ENCODE assay signal across 20 cellular contexts in genomic region chr9:137279741-137280477, GRCh38. TPM values are rescaled to one million over a fixed set of nuclear protein-coding genes. Genes with fewer than 3 reads are reported as not detected.
DNase-seq lines count a peak whose midpoint lies in the region; ATAC-seq and TF ChIP-seq lines count a peak whose summit lies in the region.
"Had no signal": no experiment of that assay in that cellular context is flagged by ENCODE, and none has a peak within 500 bp of the region (broad histone marks: within the 10 kb centered on the region; RNA-seq: fewer than 3 reads in every experiment).

No MANE protein-coding gene starts in this region.

- H3K36me3 Mint-ChIP-seq in Caco-2 (ENCODE audit: insufficient read depth, unreplicated experiment), result peaks cover 23% of the 10 kb centered on the region
- H3K36me3 Mint-ChIP-seq: T-cell, WTC11 had no signal

- H3K4me1 ChIP-seq in HEK293 (ENCODE audit: control insufficient read depth, insufficient read depth, low read length) (0 out of 2 replicates have a peak, but pooled peaks cover 4% of the 10 kb centered on the region), ovary (ENCODE audit: insufficient read depth) (peaks cover 12% of the 10 kb centered on the region), Caco-2 (no peaks in the 10 kb centered on the region)

- TF ChIP-seq POLR2A in ovary (IDR thresholded peaks at IDR 0.05), result no peak

- no peaks in the 10 kb centered on the region for H3K9me3 Mint-ChIP-seq in Caco-2 (ENCODE audit: unreplicated experiment)
- H3K9me3 Mint-ChIP-seq: activated T-helper 17 cell treated with anti-CD3 and anti-CD28 coated beads, Interleukin-2, amount 50 U/mL, for 72 hours; stimulated activated effector memory CD8-positive, alpha-beta T cell treated with anti-CD3 and anti-CD28 coated beads, Interleukin-12 subunit alpha, Interleukin-12 subunit beta, amount 100 ng/mL, for 72 hours; T-cell; WTC11 had no signal

- no peak for TF ChIP-seq EP300 in ovary (IDR thresholded peaks at IDR 0.05)

- POLR2A ChIA-PET in HEK293 (lab: Yijun Ruan, JAX), result interaction anchor here (0.7 kb wide), 2 partner anchors 13 to 15 kb away, joined by 3 read pairs; no protein-coding TSS in a partner anchor
- POLR2A ChIA-PET in Caco-2 (lab: Charles Lee), result interaction anchor here (0.7 kb wide), 1 partner anchor 23 kb away, joined by 4 read pairs; no protein-coding TSS in a partner anchor

- no peak for TF ChIP-seq CTCF in HEK293 (tag by site-specific recombination; IDR thresholded peaks at IDR 0.05)
- TF ChIP-seq CTCF in coronary artery (IDR thresholded peaks at IDR 0.05), result no peak
- TF ChIP-seq CTCF in ovary (IDR thresholded peaks at IDR 0.05), result no peak
- TF ChIP-seq CTCF in Caco-2 (IDR thresholded peaks at IDR 0.05; ENCODE audit: insufficient read depth in 1 of 2, low read depth in 1 of 2, low read length in 1 of 2, severe bottlenecking in 1 of 2, unreplicated experiment in 1 of 2), result no peak

- CTCF ChIA-PET in HEK293 (lab: Yijun Ruan, JAX) (interaction anchor here (0.6 to 1.4 kb wide), 2 partner anchors 43 to 50 kb away, joined by 3 to 5 read pairs; no protein-coding TSS in a partner anchor), Caco-2 (lab: Charles Lee) (interaction anchor here (0.6 kb wide), 1 partner anchor 308 kb away, joined by 3 read pairs; no protein-coding TSS in a partner anchor)

- intact Hi-C loops in ovary (cut with DNase I), result no loop called here
- intact Hi-C loops in Caco-2 (cut with micrococcal nuclease; ENCODE audit: unreplicated experiment), result no loop called here

- no peak overlapping the region for H3K4me3 Mint-ChIP-seq in Caco-2 (ENCODE audit: unreplicated experiment)
- H3K4me3 Mint-ChIP-seq: activated T-helper 17 cell treated with anti-CD3 and anti-CD28 coated beads, Interleukin-2, amount 50 U/mL, for 72 hours; stimulated activated effector memory CD8-positive, alpha-beta T cell treated with anti-CD3 and anti-CD28 coated beads, Interleukin-12 subunit alpha, Interleukin-12 subunit beta, amount 100 ng/mL, for 72 hours; T-cell had no signal

- peak; percentile 70 for DNase-seq in coronary artery (ENCODE audit: low spot score)
- DNase-seq in ovary, result peak in 3 of 5 donors; percentile 18 to 42 (median 32)
- no peak for DNase-seq in left lobe of liver (ENCODE audit: low spot score)
- no peak for DNase-seq in NCI-H526 treated with DMSO at 0.1 percent for 48 hours (lab: John Stamatoyannopoulos, UW)
- DNase-seq in Caco-2, result no peak
- DNase-seq: AML-193, amniotic stem cell, DMS 273 treated with DMSO at 0.1 percent for 48 hours, left colon, NCI-H2227 treated with DMSO at 0.1 percent for 48 hours, T-cell, thyroid gland had no signal

- BruUV-seq in Caco-2 (replicated peaks; lab: Mats Ljungman, UMichigan), result no TSS peak

- no peaks in the 10 kb centered on the region for H3K4me1 Mint-ChIP-seq in Caco-2 (ENCODE audit: low read depth, unreplicated experiment)

- H3K4me3 ChIP-seq in HEK293 (ENCODE audit: low read depth, low read length) (no peak overlapping the region), coronary artery (no peak overlapping the region), ovary (no peak overlapping the region), Caco-2 (ENCODE audit: low read depth, low read length) (no peak overlapping the region)
- H3K4me3 ChIP-seq: thyroid gland had no signal

- H3K27me3 ChIP-seq in ovary (no peaks in the 10 kb centered on the region), Caco-2 (replicated peaks; ENCODE audit: control insufficient read depth, insufficient read depth, low read length) (no peaks in the 10 kb centered on the region)
- H3K27me3 ChIP-seq: thyroid gland had no signal

- ATAC-seq in left lobe of liver, result no peak
- ATAC-seq: activated T-helper 17 cell treated with anti-CD3 and anti-CD28 coated beads, Interleukin-2, amount 50 U/mL, for 72 hours; left colon; stimulated activated effector memory CD8-positive, alpha-beta T cell treated with anti-CD3 and anti-CD28 coated beads, Interleukin-12 subunit alpha, Interleukin-12 subunit beta, amount 100 ng/mL, for 72 hours had no signal

- H3K27ac ChIP-seq in HEK293 (ENCODE audit: extremely low read depth, low read depth, low read length), result no peak overlapping the region
- no peak overlapping the region for H3K27ac ChIP-seq in coronary artery
- no peak overlapping the region for H3K27ac ChIP-seq in ovary
- H3K27ac ChIP-seq: thyroid gland had no signal

- no peaks in the 10 kb centered on the region for H3K27me3 Mint-ChIP-seq in Caco-2 (ENCODE audit: insufficient read depth, unreplicated experiment)
- H3K27me3 Mint-ChIP-seq: activated T-helper 17 cell treated with anti-CD3 and anti-CD28 coated beads, Interleukin-2, amount 50 U/mL, for 72 hours had no signal

- no peaks in the 10 kb centered on the region for H3K9me3 ChIP-seq in HEK293 (ENCODE audit: control insufficient read depth, insufficient read depth, low read depth, low read length)
- no peaks in the 10 kb centered on the region for H3K9me3 ChIP-seq in ovary
- 0 out of 2 replicates have a peak, but pooled peaks cover 6% of the 10 kb centered on the region for H3K9me3 ChIP-seq in Caco-2
- H3K9me3 ChIP-seq: thyroid gland had no signal

- H3K36me3 ChIP-seq in HEK293 (ENCODE audit: control insufficient read depth in 2 of 2, insufficient read depth in 1 of 2, low read length in 2 of 2) (peaks cover 0 to 7% of the 10 kb centered on the region in 2 experiments; a peak in 1 of 3 replicates), ovary (no peaks in the 10 kb centered on the region), Caco-2 (ENCODE audit: control insufficient read depth, insufficient read depth, low read length) (no peaks in the 10 kb centered on the region; the same call in 1 of the 2 replicates)
- H3K36me3 ChIP-seq: thyroid gland had no signal

- no peak overlapping the region for H3K27ac Mint-ChIP-seq in Caco-2 (ENCODE audit: unreplicated experiment)
- H3K27ac Mint-ChIP-seq: activated T-helper 17 cell treated with anti-CD3 and anti-CD28 coated beads, Interleukin-2, amount 50 U/mL, for 72 hours; stimulated activated effector memory CD8-positive, alpha-beta T cell treated with anti-CD3 and anti-CD28 coated beads, Interleukin-12 subunit alpha, Interleukin-12 subunit beta, amount 100 ng/mL, for 72 hours; T-cell; WTC11 had no signal

- 89 to 91% (median 90%) methylated on average over 37 to 41 of the region's 41 CpGs for WGBS in ovary, 3 donors

TF ChIP-seq in HEK293, 187 proteins besides CTCF, POLR2A, EP300 and RAD21:
- TF ChIP-seq ZNF311 (tag by site-specific recombination; IDR thresholded peaks at IDR 0.05; ENCODE audit: borderline replicate concordance) (no peak), ZNF600 (tag by site-specific recombination; IDR thresholded peaks at IDR 0.05) (0 out of 2 replicates have a peak, but pooled peaks have one; percentile 51), ZNF335 (tag by site-specific recombination; conservative IDR thresholded peaks at IDR 0.05) (no peak)

RNA-seq across cellular contexts. Expression of gene TOR4A, which starts 2.4 kb away (rescaled TPM):
- total RNA-seq in ovary (10 to 100 TPM in 4 of 7 donors, 1 to 10 TPM in 3; 6.4 to 16.3 (median 11.2) TPM), left lobe of liver (3.6 TPM), Caco-2 (2022) (1.8 and 1.9 TPM in 2 replicates)
- polyA plus RNA-seq in ovary, result 1 to 10 TPM in 1 of 2 donors, under 1 TPM in 1; 0.85 to 5.3 TPM

RNA-seq across cellular contexts. Expression of gene NRARP, which starts 22.2 kb away (rescaled TPM):
- total RNA-seq in ovary (10 to 100 TPM in 1 of 7 donors, 1 to 10 TPM in 6; 1.3 to 13.8 (median 4.6) TPM), left lobe of liver (1.3 TPM), Caco-2 (2022) (22.1 and 24.7 TPM in 2 replicates)
- 1 to 10 TPM; 2.6 to 3.4 TPM for polyA plus RNA-seq in ovary
- total RNA-seq: LHCN-M2 had no signal

RNA-seq across cellular contexts. Expression of gene NELFB, which starts 24.8 kb away (rescaled TPM):
- 10 to 100 TPM; 20.3 to 56.6 (median 44.5) TPM for total RNA-seq in ovary
- 10 to 100 TPM; 10.9 to 50.8 TPM for polyA plus RNA-seq in ovary
- total RNA-seq in left lobe of liver, result 22.2 TPM
- total RNA-seq in Caco-2 (2022), result 79.1 and 79.8 TPM in 2 replicates

RNA-seq across cellular contexts. Expression of gene STPG3, which starts 28.8 kb away (rescaled TPM):
- total RNA-seq in ovary, result not detected
- not detected for polyA plus RNA-seq in ovary
- total RNA-seq in left lobe of liver, result not detected
- not detected in 2 replicates for total RNA-seq in Caco-2 (2022)
- total RNA-seq: activated CD8-positive, alpha-beta memory T cell treated with anti-CD3 and anti-CD28 coated beads for 36 hours; activated T-helper 17 cell treated with anti-CD3 and anti-CD28 coated beads, Interleukin-2, amount 50 U/mL, for 72 hours; H4; left colon; LHCN-M2; smooth muscle cell; thyroid gland had no signal
- polyA plus RNA-seq: smooth muscle cell had no signal

RNA-seq across cellular contexts. Expression of gene TUBB4B, which starts 38.8 kb away (rescaled TPM):
- total RNA-seq in ovary, result 100 to 1,000 TPM in 6 of 7 donors, 10 to 100 TPM in 1; 88.0 to 234 (median 175) TPM
- polyA plus RNA-seq in ovary, result 10 to 100 TPM; 62.8 to 88.6 TPM
- total RNA-seq in left lobe of liver, result 123 TPM
- total RNA-seq in Caco-2 (2022), result 481 and 487 TPM in 2 replicates

Comparison
In these comparisons a context has a peak if more than half of its experiments do, and no peak if none do; other contexts are left out.
1. DNase-seq: peak in coronary artery (single experiment) and ovary (3 of 5); none in left lobe of liver (single experiment), NCI-H526 treated with DMSO at 0.1 percent for 48 hours (single experiment) and Caco-2 (0 of 2).